8 cellular contexts compared by ENCODE assay signal in the genomic region with DNA sequence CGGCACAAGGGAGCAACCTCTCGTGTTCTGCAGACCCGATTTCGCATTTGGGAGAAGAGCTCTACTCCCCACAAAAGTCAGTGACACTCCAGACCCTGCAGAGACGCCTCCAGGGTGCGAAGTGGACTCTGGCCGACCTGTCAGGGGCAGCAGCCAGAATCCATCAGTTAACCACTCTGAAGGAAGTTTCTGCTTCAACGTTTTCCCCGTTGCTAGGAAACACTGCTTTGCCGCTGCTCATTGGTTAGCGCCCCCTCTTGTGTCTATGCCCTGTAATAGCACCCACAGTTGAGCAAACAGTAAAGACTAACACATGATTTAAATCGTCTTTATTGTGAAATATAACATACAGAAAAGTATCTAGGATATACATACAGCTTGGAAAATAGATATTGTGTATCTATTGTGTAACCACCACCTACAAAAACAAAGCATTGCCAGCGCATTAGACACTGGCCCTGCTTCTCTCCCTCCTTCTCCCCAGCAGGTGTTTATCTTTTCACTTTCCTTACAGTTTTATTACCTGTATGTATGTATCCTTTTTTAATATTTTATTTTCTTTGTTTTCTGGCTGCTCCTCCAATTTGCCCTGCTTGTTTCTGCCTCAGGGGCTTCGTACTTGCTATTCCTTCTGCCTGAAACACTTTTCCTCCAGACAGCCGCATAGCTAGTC. TPM values are rescaled to one million over a fixed set of nuclear protein-coding genes. Genes with fewer than 3 reads are reported as not detected.
A peak's percentile ranks its signal among the peaks of the same experiment; 100 is the strongest.
DNase-seq lines count a peak whose midpoint lies in the region; ATAC-seq and TF ChIP-seq lines count a peak whose summit lies in the region.

No MANE protein-coding gene starts in this region.

- TF ChIP-seq CTCF in KMS-11 (conservative IDR thresholded peaks at IDR 0.05; ENCODE audit: low read depth, low read length), result peak; percentile 89
- TF ChIP-seq CTCF in fibroblast of pulmonary artery (IDR thresholded peaks at IDR 0.05; ENCODE audit: low read length, missing control alignments), result peak; percentile 98
- TF ChIP-seq CTCF in neutrophil (IDR thresholded peaks at IDR 0.05), result peak; percentile 98

- H4K20me1 ChIP-seq in KMS-11 (ENCODE audit: insufficient read depth), result no peaks in the 10 kb centered on the region

- no peak overlapping the region for H3K4me3 ChIP-seq in KMS-11 (IDR thresholded peaks at IDR 0.05; ENCODE audit: insufficient read depth, low read depth, low read length)
- H3K4me3 ChIP-seq in fibroblast of pulmonary artery (replicated peaks; ENCODE audit: low read depth, low read length), result peak overlapping the region; percentile 44
- H3K4me3 ChIP-seq in neutrophil (ENCODE audit: low read depth in 1 of 2, low read length in 1 of 2), result peak overlapping the region; percentile 28 to 32

- DNase-seq in DMS114 treated with DMSO at 0.1 percent for 48 hours (lab: John Stamatoyannopoulos, UW; ENCODE audit: unreplicated experiment) (peak; percentile 67), RPMI7951 (ENCODE audit: low read depth) (peak; percentile 83), activated T-helper 1 cell treated with Interleukin-2 at 50 U/mL for 16 hours (ENCODE audit: low read depth) (peak; percentile 44), fibroblast of pulmonary artery (ENCODE audit: low read depth) (peak; percentile 90), stromal cell of bone marrow (ENCODE audit: low read depth) (peak; percentile 83)

- no peak overlapping the region for H3K9ac ChIP-seq in KMS-11

- ATAC-seq in GM21529 (IDR thresholded peaks at IDR 0.05; ENCODE audit: unreplicated experiment), result peak; percentile 88

- H3K36me3 ChIP-seq in KMS-11 (ENCODE audit: insufficient read depth) (no peaks in the 10 kb centered on the region), neutrophil (no peaks in the 10 kb centered on the region)

- peak overlapping the region; percentile 36 for H3K4me2 ChIP-seq in KMS-11

- H3K27me3 ChIP-seq in KMS-11 (ENCODE audit: insufficient read depth, low read depth) (no peaks in the 10 kb centered on the region), neutrophil (no peaks in the 10 kb centered on the region)

- no peaks in the 10 kb centered on the region for H3K79me2 ChIP-seq in KMS-11 (ENCODE audit: insufficient read depth, low read depth)

- H3K27ac ChIP-seq in KMS-11 (no peak overlapping the region), neutrophil (peak overlapping the region; percentile 37)

- H3K4me1 ChIP-seq in KMS-11 (ENCODE audit: low read depth, poor library complexity, severe bottlenecking), result peaks cover 7% of the 10 kb centered on the region
- peaks cover 19 to 22% of the 10 kb centered on the region in 2 experiments for H3K4me1 ChIP-seq in neutrophil (ENCODE audit: control insufficient read depth in 1 of 2, insufficient read depth in 1 of 2, low read depth in 1 of 2, low read length in 1 of 2)

- no peaks in the 10 kb centered on the region for H3K9me3 ChIP-seq in neutrophil

- peak overlapping the region; percentile 44 for H2AFZ ChIP-seq in KMS-11 (ENCODE audit: low read depth)

RNA-seq across cellular contexts. Expression of a gene that starts 38.9 kb away (rescaled TPM):
- total RNA-seq in RPMI7951 (2014; rRNA removed; shearing (Covaris generic)), result not detected in 2 replicates

RNA-seq across cellular contexts. Expression of a gene that starts 56.2 kb away (rescaled TPM):
- 84.6 and 127 TPM in 2 replicates for total RNA-seq in RPMI7951 (2014; rRNA removed; shearing (Covaris generic))
